6 cellular contexts compared by ENCODE assay signal in the genomic region with DNA sequence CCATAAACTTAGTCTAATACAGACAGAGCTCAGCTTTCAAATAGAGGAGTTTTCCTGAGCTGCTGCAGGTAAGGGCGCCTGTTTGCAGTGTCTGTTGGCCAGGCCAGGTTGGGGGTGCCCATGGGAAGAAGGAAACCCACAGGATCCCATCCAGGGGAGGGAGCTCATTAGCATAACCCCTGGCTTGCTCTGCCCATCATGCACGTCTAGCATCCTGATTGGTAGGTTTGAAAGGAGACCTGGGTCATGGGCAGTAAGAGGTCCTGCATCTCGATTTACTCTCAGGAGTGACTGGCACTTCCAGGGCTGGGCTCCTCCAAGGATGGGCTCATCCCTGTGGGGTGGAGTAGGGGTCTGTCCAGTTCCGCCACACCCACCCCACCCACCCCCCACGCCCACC.
"Had no signal": no experiment of that assay in that cellular context is flagged by ENCODE, and none has a peak within 500 bp of the region (broad histone marks: within the 10 kb centered on the region; RNA-seq: fewer than 3 reads in every experiment).

No MANE protein-coding gene starts in this region.

- H3K9ac ChIP-seq: KMS-11 had no signal

- FAIRE-seq: HepG2, HTR-8/SVneo had no signal

- ATAC-seq: HepG2 had no signal

- H3K4me2 ChIP-seq: KMS-11 had no signal

- DNase-seq: KBM-7, KG1 had no signal

- H3K27ac ChIP-seq: HL-60, KMS-11 had no signal
